Comparison of ENCODE assay signal across 13 cellular contexts in genomic region chr11:79412761-79413160, GRCh38. TPM values are rescaled to one million over a fixed set of nuclear protein-coding genes. Genes with fewer than 3 reads are reported as not detected.
DNase-seq lines count a peak whose midpoint lies in the region; ATAC-seq and TF ChIP-seq lines count a peak whose summit lies in the region.
"Had no signal": no experiment of that assay in that cellular context is flagged by ENCODE, and none has a peak within 500 bp of the region (broad histone marks: within the 10 kb centered on the region; RNA-seq: fewer than 3 reads in every experiment).

No MANE protein-coding gene starts in this region.

- no peaks in the 10 kb centered on the region for H3K9me3 ChIP-seq in SK-N-SH
- H3K9me3 ChIP-seq in ovary, result no peaks in the 10 kb centered on the region
- H3K9me3 ChIP-seq: Peyer's patch, thoracic aorta had no signal

- H3K9me2 ChIP-seq in SK-N-SH, result no peaks in the 10 kb centered on the region

- peak overlapping the region; percentile 72 for H3K4me2 ChIP-seq in SK-N-SH

- intact Hi-C loops in ovary (cut with DNase I), result no loop called here

- DNase-seq in SK-N-SH, result no peak
- DNase-seq in LHCN-M2 (ENCODE audit: low read depth), result peak; percentile 35
- no peak for DNase-seq in ovary
- no peak for DNase-seq in NOMO-1 (lab: John Stamatoyannopoulos, UW; ENCODE audit: unreplicated experiment in 2 of 2)
- no peak for DNase-seq in SIG-M5 treated with dmso at 0.1 percent for 504 hours (lab: John Stamatoyannopoulos, UW; ENCODE audit: unreplicated experiment)
- no peak for DNase-seq in central memory CD4-positive, alpha-beta T cell
- DNase-seq: activated CD4-positive, alpha-beta T cell treated with anti-CD3 and anti-CD28 coated beads for 4 hours; activated T-cell treated with anti-CD3 and anti-CD28 coated beads, Interleukin-2, amount 50 U/mL, for 1 hour; T-helper 2 cell had no signal

- POLR2A ChIA-PET in SK-N-SH (lab: Yijun Ruan, JAX), result no interaction called here

- TF ChIP-seq EP300 in SK-N-SH (IDR thresholded peaks at IDR 0.05; ENCODE audit: borderline replicate concordance in 1 of 2, low read depth in 1 of 2, low read length in 1 of 2), result no peak
- no peak for TF ChIP-seq EP300 in ovary (IDR thresholded peaks at IDR 0.05)

- WGBS in SK-N-SH (ENCODE audit: low lambda C conversion rate), result 73% methylated on average over 1 of the region's 1 CpG
- WGBS in ovary, 3 donors, result 59 to 70% (median 68%) methylated on average over 1 of the region's 1 CpG

- H4K20me1 ChIP-seq in SK-N-SH (ENCODE audit: insufficient read depth), result no peaks in the 10 kb centered on the region; the same call in 1 of the 2 replicates

- no peak for TF ChIP-seq RAD21 in SK-N-SH (IDR thresholded peaks at IDR 0.05; ENCODE audit: low read length)

- TF ChIP-seq CTCF in SK-N-SH (IDR thresholded peaks at IDR 0.05), result no peak
- no peak for TF ChIP-seq CTCF in ovary (IDR thresholded peaks at IDR 0.05)

- ATAC-seq in SK-N-SH treated with all-trans-retinoic acid at 6 μM for 48 hours (no peak), esophagus mucosa (peak; percentile 77)

- H3K27ac ChIP-seq in SK-N-SH (ENCODE audit: low read depth in 2 of 2, low read length in 1 of 2) (peak overlapping the region; percentile 8 to 97; a peak in 3 of 4 replicates), ovary (no peak overlapping the region)
- H3K27ac ChIP-seq: Peyer's patch had no signal

- H3K4me1 ChIP-seq in SK-N-SH (ENCODE audit: control insufficient read depth in 1 of 2, insufficient read depth in 2 of 2, low read depth in 1 of 2, low read length in 1 of 2) (peaks cover 14 to 29% of the 10 kb centered on the region in 2 experiments), ovary (ENCODE audit: insufficient read depth) (peaks cover 16% of the 10 kb centered on the region)
- H3K4me1 ChIP-seq: Peyer's patch had no signal

- H3K4me3 ChIP-seq in SK-N-SH (ENCODE audit: low read depth in 2 of 2, low read length in 1 of 2) (no peak overlapping the region), ovary (no peak overlapping the region)
- H3K4me3 ChIP-seq: Peyer's patch, thoracic aorta had no signal

- TF ChIP-seq POLR2A in ovary (IDR thresholded peaks at IDR 0.05), result no peak

- H3F3A ChIP-seq in SK-N-SH (replicated peaks; ENCODE audit: insufficient read depth), result peaks cover 45% of the 10 kb centered on the region

- peaks cover 62% of the 10 kb centered on the region for H3K79me2 ChIP-seq in SK-N-SH (ENCODE audit: insufficient read depth)

- no peaks in the 10 kb centered on the region for H3K36me3 ChIP-seq in SK-N-SH (replicated peaks in 1 of 2; ENCODE audit: control insufficient read depth in 1 of 2, insufficient read depth in 2 of 2, low read length in 1 of 2)
- H3K36me3 ChIP-seq in ovary, result no peaks in the 10 kb centered on the region
- H3K36me3 ChIP-seq: Peyer's patch, thoracic aorta had no signal

- no peak overlapping the region for H3K9ac ChIP-seq in SK-N-SH

- H3K27me3 ChIP-seq in SK-N-SH (ENCODE audit: insufficient read depth) (no peaks in the 10 kb centered on the region), ovary (no peaks in the 10 kb centered on the region)
- H3K27me3 ChIP-seq: Peyer's patch had no signal

- H2AFZ ChIP-seq in SK-N-SH (ENCODE audit: low read depth), result no peak overlapping the region

- CTCF ChIA-PET in SK-N-SH (lab: Yijun Ruan, JAX), result interaction anchor here (0.9 to 4.6 kb wide), 6 partner anchors 12 to 766 kb away, joined by 3 to 29 read pairs (median 4); no protein-coding TSS in a partner anchor

TF ChIP-seq in SK-N-SH, 30 proteins besides CTCF, POLR2A, EP300 and RAD21:
- TF ChIP-seq NFIC (IDR thresholded peaks at IDR 0.05; ENCODE audit: borderline replicate concordance) (no peak), FOSL2 (IDR thresholded peaks at IDR 0.05; ENCODE audit: borderline replicate concordance, low read depth) (peak; percentile 31; the same call in 1 of the 2 replicates)

TF ChIP-seq in SK-N-SH treated with all-trans-retinoic acid at 6 μM for 48 hours, 23 proteins besides CTCF, POLR2A, EP300 and RAD21:
- TF ChIP-seq ESRRG (CRISPR knock-in tag; IDR thresholded peaks at IDR 0.05) (no peak), CSDC2 (CRISPR knock-in tag; IDR thresholded peaks at IDR 0.05) (no peak), BACH2 (CRISPR knock-in tag; IDR thresholded peaks at IDR 0.05; ENCODE audit: borderline replicate concordance) (no peak), ZC3H10 (CRISPR knock-in tag; IDR thresholded peaks at IDR 0.05) (no peak), SNAI2 (CRISPR knock-in tag; IDR thresholded peaks at IDR 0.05) (no peak), CREB5 (CRISPR knock-in tag; IDR thresholded peaks at IDR 0.05; ENCODE audit: low read depth) (no peak), CSRNP3 (CRISPR knock-in tag; IDR thresholded peaks at IDR 0.05) (no peak), ZNF70 (CRISPR knock-in tag; IDR thresholded peaks at IDR 0.05) (no peak), ZFP30 (CRISPR knock-in tag; IDR thresholded peaks at IDR 0.05) (no peak), PATZ1 (CRISPR knock-in tag; IDR thresholded peaks at IDR 0.05; ENCODE audit: borderline replicate concordance) (no peak), TCF4 (CRISPR knock-in tag; IDR thresholded peaks at IDR 0.05; ENCODE audit: borderline replicate concordance) (no peak), TOX (CRISPR knock-in tag; IDR thresholded peaks at IDR 0.05; ENCODE audit: borderline replicate concordance) (no peak)

RNA-seq across cellular contexts. Expression of gene TENM4, which starts 28.1 kb away (rescaled TPM):
- polyA plus RNA-seq in SK-N-SH (2012; rRNA removed), result 6.0 and 16.7 TPM in 2 replicates
- 6.6 and 14.2 TPM in 2 replicates for polyA plus RNA-seq in SK-N-SH (2012; cell fraction: cytosol; rRNA removed)
- 16.8 and 18.6 TPM in 2 replicates for polyA plus RNA-seq in SK-N-SH (2012; cell fraction: nucleus; rRNA removed)
- total RNA-seq in LHCN-M2 (2014; rRNA removed), result 0.06 TPM in 2 replicates
- polyA plus RNA-seq in LHCN-M2 (2012), result 0.27 TPM
- 21.8 TPM for total RNA-seq in esophagus mucosa
- total RNA-seq in ovary, result 100 to 1,000 TPM in 5 of 7 donors, 10 to 100 TPM in 2; 61.2 to 206 (median 117) TPM
- polyA plus RNA-seq in ovary, result 10 to 100 TPM; 11.0 to 19.3 TPM

Comparison
In these comparisons a context has a peak if more than half of its experiments do, and no peak if none do; other contexts are left out.
1. H3K27ac ChIP-seq: peak in SK-N-SH (2 of 2); none in ovary (0 of 2).
2. RNA of gene TENM4, which starts 28.1 kb away (total RNA-seq): 61.2 to 206 TPM in ovary and 21.8 TPM in esophagus mucosa (single experiment); 0.06 TPM in LHCN-M2; every median in the first group is over 10 times any median in the second.